ENCODE assay signal across 22 cellular contexts in genomic region chr1:181080543-181080942, GRCh38.
"Had no signal": no experiment of that assay in that cellular context is flagged by ENCODE, and none has a peak within 500 bp of the region (broad histone marks: within the 10 kb centered on the region; RNA-seq: fewer than 3 reads in every experiment).

No MANE protein-coding gene starts in this region.

- H3K4me3 ChIP-seq: cardiac muscle cell had no signal

- H3K27me3 ChIP-seq: brain microvascular endothelial cell had no signal

- DNase-seq: activated CD4-positive, alpha-beta memory T cell treated with anti-CD3 and anti-CD28 coated beads, Interleukin-2, amount 10 ng/mL, durations not matched to agents 7 days and 5 days; activated CD4-positive, alpha-beta T cell treated with anti-CD3 and anti-CD28 coated beads for 36 hours; activated CD4-positive, alpha-beta T cell treated with anti-CD3 and anti-CD28 coated beads, Interleukin-2, amount 50 U/mL, for 1 hour; activated gamma-delta T cell; activated naive CD4-positive, alpha-beta T cell treated with anti-CD3 and anti-CD28 coated beads for 36 hours; activated T-cell treated with anti-CD3 and anti-CD28 coated beads for 4 hours; activated T-cell treated with anti-CD3 and anti-CD28 coated beads, Interleukin-2, amount 50 U/mL, for 48 hours; amygdala; brain microvascular endothelial cell; NCI-H1105 treated with DMSO at 0.1 percent for 48 hours; NCI-H1436 treated with DMSO at 0.1 percent for 48 hours; NCI-H187; NCI-H2081; NCI-H446; NCI-H524; NCI-H748 treated with DMSO at 0.1 percent for 48 hours; PC-3; SHP77; T-cell; WERI-Rb-1 had no signal

- H3K36me3 ChIP-seq: brain microvascular endothelial cell, cardiac muscle cell, WERI-Rb-1 had no signal

- H3K27ac ChIP-seq: brain microvascular endothelial cell, cardiac muscle cell, WERI-Rb-1 had no signal

- ATAC-seq: activated CD4-positive, alpha-beta T cell treated with anti-CD3 and anti-CD28 coated beads for 36 hours; activated T-helper 17 cell treated with anti-CD3 and anti-CD28 coated beads, Interleukin-2, amount 50 U/mL, for 72 hours; PC-3; T-cell had no signal
